In genomic region chr17:75689441-75689873, GRCh38 we compare ENCODE assay signal across 9 cellular contexts. TPM values are rescaled to one million over a fixed set of nuclear protein-coding genes. Genes with fewer than 3 reads are reported as not detected.
DNase-seq lines count a peak whose midpoint lies in the region; ATAC-seq and TF ChIP-seq lines count a peak whose summit lies in the region.
"Had no signal": no experiment of that assay in that cellular context is flagged by ENCODE, and none has a peak within 500 bp of the region (broad histone marks: within the 10 kb centered on the region; RNA-seq: fewer than 3 reads in every experiment).

No MANE protein-coding gene starts in this region.

- no peak overlapping the region for H2AFZ ChIP-seq in osteoblast (ENCODE audit: low read length)

- H3K4me2 ChIP-seq in osteoblast (ENCODE audit: insufficient read depth, low read length), result no peak overlapping the region

- H3K4me1 Mint-ChIP-seq in central memory CD8-positive, alpha-beta T cell, result peaks cover 64% of the 10 kb centered on the region

- in situ Hi-C loops in Panc1 (cut with HindIII; ENCODE audit: low pct_unique_long_range_greater_than_20kb, low sequenced_read_pairs), result no loop called here

- no peaks in the 10 kb centered on the region for H3K9me3 ChIP-seq in Panc1 (ENCODE audit: control insufficient read depth, insufficient read depth, low read depth, low read length)
- no peaks in the 10 kb centered on the region for H3K9me3 ChIP-seq in MG63
- no peaks in the 10 kb centered on the region for H3K9me3 ChIP-seq in osteoblast (ENCODE audit: low read depth, low read length)

- no peaks in the 10 kb centered on the region for H3K27me3 Mint-ChIP-seq in central memory CD8-positive, alpha-beta T cell

- CTCF ChIA-PET in Panc1 (lab: Charles Lee), result no interaction called here

- H3K36me3 ChIP-seq in Panc1 (ENCODE audit: control insufficient read depth, insufficient read depth, low read length) (no peaks in the 10 kb centered on the region), MG63 (peaks cover 59% of the 10 kb centered on the region), osteoblast (ENCODE audit: insufficient read depth, low read length) (peaks cover 5% of the 10 kb centered on the region)

- no peaks in the 10 kb centered on the region for H3K9me3 Mint-ChIP-seq in central memory CD8-positive, alpha-beta T cell

- peak overlapping the region; percentile 63 for H3K27ac Mint-ChIP-seq in central memory CD8-positive, alpha-beta T cell (ENCODE audit: low read depth)

- no peak overlapping the region for H3K4me3 ChIP-seq in Panc1 (ENCODE audit: low read depth in 2 of 2, low read length in 2 of 2)
- H3K4me3 ChIP-seq in MG63, result no peak overlapping the region
- no peak overlapping the region for H3K4me3 ChIP-seq in osteoblast (ENCODE audit: insufficient read depth, low read length)
- H3K4me3 ChIP-seq: lung had no signal

- H3K4me1 ChIP-seq in Panc1 (ENCODE audit: control insufficient read depth, insufficient read depth, low read length) (peaks cover 39% of the 10 kb centered on the region), osteoblast (ENCODE audit: insufficient read depth, low read length) (peaks cover 75% of the 10 kb centered on the region)

- peak overlapping the region; percentile 42; the same call in 1 of the 2 replicates for H3K27ac ChIP-seq in Panc1 (ENCODE audit: low read length)
- H3K27ac ChIP-seq in osteoblast (ENCODE audit: low read depth, low read length), result no peak overlapping the region

- POLR2A ChIA-PET in Panc1 (lab: Charles Lee), result no interaction called here

- no peak for ATAC-seq in Panc1
- ATAC-seq in central memory CD8-positive, alpha-beta T cell (replicated peaks; ENCODE audit: extremely low read depth, poor library complexity, severe bottlenecking), result peak; percentile 89
- no peak for ATAC-seq in GM18519 (IDR thresholded peaks at IDR 0.05; ENCODE audit: low FRiP score, unreplicated experiment)
- ATAC-seq in GM19035 (IDR thresholded peaks at IDR 0.05; ENCODE audit: unreplicated experiment), result no peak

- BruUV-seq in Panc1 (replicated peaks; lab: Mats Ljungman, UMichigan), result no TSS peak

- H3K36me3 Mint-ChIP-seq in central memory CD8-positive, alpha-beta T cell (ENCODE audit: insufficient read depth), result peaks cover 35% of the 10 kb centered on the region

- intact Hi-C loops in Panc1 (cut with micrococcal nuclease; ENCODE audit: unreplicated experiment), result no loop called here

- peaks cover 27% of the 10 kb centered on the region for H4K20me1 ChIP-seq in osteoblast (ENCODE audit: insufficient read depth, low read length)

- H3K4me3 Mint-ChIP-seq in central memory CD8-positive, alpha-beta T cell, result no peak overlapping the region

- H3K79me2 ChIP-seq in osteoblast (ENCODE audit: insufficient read depth, low read length), result peaks cover 77% of the 10 kb centered on the region

- H3K27me3 ChIP-seq in Panc1 (ENCODE audit: control insufficient read depth, insufficient read depth, low read length) (no peaks in the 10 kb centered on the region), MG63 (no peaks in the 10 kb centered on the region), osteoblast (ENCODE audit: insufficient read depth, low read length) (no peaks in the 10 kb centered on the region)

- DNase-seq in GM19238 (ENCODE audit: insufficient read length, low spot score) (peak; percentile 46), Panc1 (ENCODE audit: low read depth, low spot score) (no peak), MG63 (no peak), osteoblast (ENCODE audit: insufficient read length, low spot score, missing footprints) (no peak)
- DNase-seq in central memory CD8-positive, alpha-beta T cell (ENCODE audit: low spot score in 2 of 2), result peak in 1 of 2 donors; percentile 33
- DNase-seq in stimulated activated CD4-positive, alpha-beta T cell treated with anti-CD3 and anti-CD28 coated beads, Interleukin-15, amount 100 ng/mL, for 48 hours (ENCODE audit: low read depth in 2 of 2), result peak; percentile 20 to 21

- no peak for TF ChIP-seq CTCF in Panc1 (IDR thresholded peaks at IDR 0.05)
- no peak for TF ChIP-seq CTCF in osteoblast (IDR thresholded peaks at IDR 0.05; ENCODE audit: extremely low read depth, low read depth, low read length)

RNA-seq across cellular contexts. Expression of gene SAP30BP, which starts 22.3 kb away (rescaled TPM):
- total RNA-seq in Panc1 (2021; ENCODE audit: unreplicated experiment) (138 TPM), osteoblast (48.1 and 60.7 TPM in 2 replicates)
- polyA plus RNA-seq in Panc1 (2012; ENCODE audit: insufficient read length), result 89.8 TPM
- 105 and 108 TPM in 2 replicates for total RNA-seq in MG63 (2014; rRNA removed; shearing (Covaris generic); ENCODE audit: low replicate concordance)

RNA-seq across cellular contexts. Expression of gene RECQL5, which starts 22.5 kb away (rescaled TPM):
- total RNA-seq in Panc1 (2021; ENCODE audit: unreplicated experiment) (46.1 TPM), osteoblast (17.7 and 24.5 TPM in 2 replicates)
- polyA plus RNA-seq in Panc1 (2012; ENCODE audit: insufficient read length), result 34.1 TPM
- 16.8 and 23.0 TPM in 2 replicates for total RNA-seq in MG63 (2014; rRNA removed; shearing (Covaris generic); ENCODE audit: low replicate concordance)

RNA-seq across cellular contexts. Expression of gene ITGB4, which starts 31.8 kb away (rescaled TPM):
- total RNA-seq in Panc1 (2021; ENCODE audit: unreplicated experiment) (100 TPM), osteoblast (0.29 and 0.36 TPM in 2 replicates)
- polyA plus RNA-seq in Panc1 (2012; ENCODE audit: insufficient read length), result 115 TPM
- not detected in 2 replicates for total RNA-seq in MG63 (2014; rRNA removed; shearing (Covaris generic); ENCODE audit: low replicate concordance)

RNA-seq across cellular contexts. Expression of gene SMIM5, which starts 56.2 kb away (rescaled TPM):
- total RNA-seq in Panc1 (2021; ENCODE audit: unreplicated experiment) (0.10 TPM), osteoblast (under 0.01 TPM in 1 of 2 replicates, not detected in the other)
- polyA plus RNA-seq in Panc1 (2012; ENCODE audit: insufficient read length), result 0.24 TPM
- 0.69 TPM in 1 of 2 replicates, not detected in the other for total RNA-seq in MG63 (2014; rRNA removed; shearing (Covaris generic); ENCODE audit: low replicate concordance)

Comparison
In these comparisons a context has a peak if more than half of its experiments do, and no peak if none do; other contexts are left out.
1. DNase-seq: peak in GM19238 (single experiment) and stimulated activated CD4-positive, alpha-beta T cell treated with anti-CD3 and anti-CD28 coated beads, Interleukin-15, amount 100 ng/mL, for 48 hours (2 of 2); none in Panc1 (single experiment), MG63 (single experiment) and osteoblast (single experiment).
2. RNA of gene ITGB4, which starts 31.8 kb away (total RNA-seq): 100 TPM in Panc1 (single experiment); 0.29 to 0.36 TPM in osteoblast and not detected in MG63; every median in the first group is over 10 times any median in the second.